20 cellular contexts compared by ENCODE assay signal in the genomic region with DNA sequence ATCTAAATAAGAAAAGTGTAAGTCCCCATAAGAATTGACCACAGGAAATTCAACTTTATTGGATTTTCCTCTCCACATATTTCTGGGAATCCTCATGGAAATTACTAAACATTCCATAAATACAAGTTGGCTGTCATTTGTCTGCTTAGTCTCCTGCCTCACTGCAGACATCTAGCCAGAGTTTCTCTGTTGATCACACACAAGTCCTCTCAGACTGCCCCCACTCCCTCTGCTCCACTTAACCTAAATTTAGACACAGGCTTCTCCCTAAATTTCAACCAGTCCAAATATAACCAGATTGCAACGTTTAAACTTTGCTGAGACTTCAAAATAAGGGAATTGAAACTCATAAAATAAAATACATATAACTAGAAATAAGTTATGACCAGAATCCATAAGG.
"Had no signal": no experiment of that assay in that cellular context is flagged by ENCODE, and none has a peak within 500 bp of the region (broad histone marks: within the 10 kb centered on the region; RNA-seq: fewer than 3 reads in every experiment).

No MANE protein-coding gene starts in this region.

- H3K9me3 ChIP-seq: neutrophil, ovary, prostate gland, transverse colon, uterus had no signal

- H3K4me3 ChIP-seq: hepatocyte, ovary, prostate gland, transverse colon, uterus had no signal

- H3K79me2 ChIP-seq: hepatocyte had no signal

- H3K27ac ChIP-seq: hepatocyte, neutrophil, ovary, prostate gland, transverse colon, uterus had no signal

- ATAC-seq: stimulated activated effector memory CD8-positive, alpha-beta T cell treated with anti-CD3 and anti-CD28 coated beads, Interleukin-12 subunit alpha, Interleukin-12 subunit beta, amount 100 ng/mL, for 72 hours had no signal

- H3K27me3 ChIP-seq: hepatocyte, neutrophil, ovary, transverse colon, uterus had no signal

- DNase-seq: activated B cell treated with CpG ODN at 0.5 μM for 24 hours; activated CD4-positive, alpha-beta memory T cell treated with anti-CD3 and anti-CD28 coated beads for 36 hours; activated CD4-positive, alpha-beta T cell treated with anti-CD3 and anti-CD28 coated beads for 4 hours; activated naive CD4-positive, alpha-beta T cell treated with Interleukin-2 at 50 U/mL for 16 hours; activated naive CD8-positive, alpha-beta T cell treated with anti-CD3 and anti-CD28 coated beads for 36 hours; activated T-cell treated with anti-CD3 and anti-CD28 coated beads, Interleukin-2, amount 50 U/mL, for 48 hours; amniotic stem cell; effector CD4-positive, alpha-beta T cell; foreskin fibroblast; immature natural killer cell; kidney glomerular epithelial cell; ovary; stimulated activated CD4-positive, alpha-beta T cell treated with anti-CD3 and anti-CD28 coated beads, Interleukin-2, amount 100 ng/mL, for 24 hours; T-helper 9 cell; transverse colon; uterus had no signal

- H2AFZ ChIP-seq: hepatocyte had no signal

- H3K4me2 ChIP-seq: hepatocyte had no signal

- H3K36me3 ChIP-seq: neutrophil, ovary, prostate gland, transverse colon, uterus had no signal

- H3K4me1 ChIP-seq: prostate gland, uterus had no signal
